In genomic region chr4:153822316-153822715, GRCh38 we compare ENCODE assay signal across 24 cellular contexts. TPM values are rescaled to one million over a fixed set of nuclear protein-coding genes. Genes with fewer than 3 reads are reported as not detected.
"Had no signal": no experiment of that assay in that cellular context is flagged by ENCODE, and none has a peak within 500 bp of the region (broad histone marks: within the 10 kb centered on the region; RNA-seq: fewer than 3 reads in every experiment).

No MANE protein-coding gene starts in this region.

- H3K27ac ChIP-seq: ascending aorta, body of pancreas, cardiac muscle cell had no signal

- H3K9me3 Mint-ChIP-seq: activated naive CD4-positive, alpha-beta T cell treated with anti-CD3 and anti-CD28 coated beads, Interleukin-2, amount 50 U/mL, for 24 hours; activated T-cell treated with anti-CD3 and anti-CD28 coated beads, Interleukin-2, amount 50 U/mL, for 24 hours; activated T-helper 1 cell treated with anti-CD3 and anti-CD28 coated beads, Interleukin-12 subunit alpha, Interleukin-12 subunit beta, Interleukin-2, Interleukin-4 antibody, amounts not matched to agents 30 ng/mL and 10 ng/mL and 1 ng/mL, durations not matched to agents 14 hours and 24 hours and 36 hours; T-helper 1 cell treated with Interleukin-12 subunit alpha and Interleukin-12 subunit beta and Interleukin-4 antibody, amounts not matched to agents 30 μg/mL and 1 μg/mL, for 36 hours had no signal

- H3K4me1 Mint-ChIP-seq: activated B cell treated with CpG ODN at 0.5 μM for 24 hours; activated CD4-positive, alpha-beta T cell treated with anti-CD3 and anti-CD28 coated beads, Interleukin-2, amount 10 ng/mL, durations not matched to agents 24 days and 14 days; activated CD8-positive, alpha-beta memory T cell treated with anti-CD3 and anti-CD28 coated beads, Interleukin-2, amount 10 ng/mL, durations not matched to agents 7 days and 5 days; activated naive CD4-positive, alpha-beta T cell treated with anti-CD3 and anti-CD28 coated beads, Interleukin-2, amount 50 U/mL, for 24 hours had no signal

- ATAC-seq: activated CD8-positive, alpha-beta memory T cell treated with anti-CD3 and anti-CD28 coated beads, Interleukin-2, amount 10 ng/mL, durations not matched to agents 7 days and 5 days; body of pancreas; K562 had no signal

- H3K9me3 ChIP-seq: ascending aorta, body of pancreas had no signal

- H3K4me3 ChIP-seq: ascending aorta, body of pancreas, cardiac muscle cell, K562 had no signal

- H3K4me1 ChIP-seq: ascending aorta, body of pancreas had no signal

- DNase-seq: activated B cell treated with CpG ODN at 0.5 μM for 24 hours; activated CD4-positive, alpha-beta T cell treated with anti-CD3 and anti-CD28 coated beads for 1 hour; activated CD4-positive, alpha-beta T cell treated with anti-CD3 and anti-CD28 coated beads, Interleukin-2, amount 10 ng/mL, durations not matched to agents 24 days and 14 days; activated CD4-positive, alpha-beta T cell treated with anti-CD3 and anti-CD28 coated beads, Interleukin-2, amount 50 U/mL, for 48 hours; activated CD8-positive, alpha-beta memory T cell treated with anti-CD3 and anti-CD28 coated beads, Interleukin-2, amount 10 ng/mL, durations not matched to agents 7 days and 5 days; activated effector memory CD4-positive, alpha-beta T cell treated with Interleukin-2 at 50 U/mL for 16 hours; activated naive CD4-positive, alpha-beta T cell; activated T-cell treated with anti-CD3 and anti-CD28 coated beads, Interleukin-2, amount 50 U/mL, for 24 hours; body of pancreas; Karpas-422; NCI-H1048; NCI-H1417 treated with DMSO at 0.1 percent for 48 hours; NCI-H1694 treated with DMSO at 0.1 percent for 48 hours; NCI-H2081; NCI-H446; NCI-H524; SHP77 treated with DMSO at 0.1 percent for 48 hours had no signal

- H3K27ac Mint-ChIP-seq: activated B cell treated with CpG ODN at 0.5 μM for 24 hours; activated CD4-positive, alpha-beta T cell treated with anti-CD3 and anti-CD28 coated beads, Interleukin-2, amount 10 ng/mL, durations not matched to agents 24 days and 14 days; activated CD8-positive, alpha-beta memory T cell treated with anti-CD3 and anti-CD28 coated beads, Interleukin-2, amount 10 ng/mL, durations not matched to agents 7 days and 5 days; activated T-cell treated with anti-CD3 and anti-CD28 coated beads, Interleukin-2, amount 50 U/mL, for 24 hours; activated T-helper 1 cell treated with anti-CD3 and anti-CD28 coated beads, Interleukin-12 subunit alpha, Interleukin-12 subunit beta, Interleukin-2, Interleukin-4 antibody, amounts not matched to agents 30 ng/mL and 10 ng/mL and 1 ng/mL, durations not matched to agents 14 hours and 24 hours and 36 hours; T-helper 1 cell treated with Interleukin-12 subunit alpha and Interleukin-12 subunit beta and Interleukin-4 antibody, amounts not matched to agents 30 μg/mL and 1 μg/mL, for 36 hours had no signal

- H3K36me3 Mint-ChIP-seq: activated CD8-positive, alpha-beta memory T cell treated with anti-CD3 and anti-CD28 coated beads, Interleukin-2, amount 10 ng/mL, durations not matched to agents 7 days and 5 days; activated naive CD4-positive, alpha-beta T cell treated with anti-CD3 and anti-CD28 coated beads, Interleukin-2, amount 50 U/mL, for 24 hours had no signal

- H3K4me3 Mint-ChIP-seq: activated B cell treated with CpG ODN at 0.5 μM for 24 hours; activated CD4-positive, alpha-beta T cell treated with anti-CD3 and anti-CD28 coated beads, Interleukin-2, amount 10 ng/mL, durations not matched to agents 24 days and 14 days; activated CD8-positive, alpha-beta memory T cell treated with anti-CD3 and anti-CD28 coated beads, Interleukin-2, amount 10 ng/mL, durations not matched to agents 7 days and 5 days; activated naive CD4-positive, alpha-beta T cell treated with anti-CD3 and anti-CD28 coated beads, Interleukin-2, amount 50 U/mL, for 24 hours; activated T-cell treated with anti-CD3 and anti-CD28 coated beads, Interleukin-2, amount 50 U/mL, for 24 hours; activated T-helper 1 cell treated with anti-CD3 and anti-CD28 coated beads, Interleukin-12 subunit alpha, Interleukin-12 subunit beta, Interleukin-2, Interleukin-4 antibody, amounts not matched to agents 30 ng/mL and 10 ng/mL and 1 ng/mL, durations not matched to agents 14 hours and 24 hours and 36 hours; T-helper 1 cell treated with Interleukin-12 subunit alpha and Interleukin-12 subunit beta and Interleukin-4 antibody, amounts not matched to agents 30 μg/mL and 1 μg/mL, for 36 hours had no signal

- H3K27me3 ChIP-seq: ascending aorta, body of pancreas, cardiac muscle cell had no signal

- H3K36me3 ChIP-seq: ascending aorta, cardiac muscle cell had no signal

RNA-seq across cellular contexts. Expression of gene SFRP2, which starts 33.4 kb away (rescaled TPM):
- total RNA-seq: activated B cell treated with CpG ODN at 0.5 μM for 24 hours; activated CD4-positive, alpha-beta T cell treated with anti-CD3 and anti-CD28 coated beads, Interleukin-2, amount 10 ng/mL, durations not matched to agents 24 days and 14 days; activated CD8-positive, alpha-beta memory T cell treated with anti-CD3 and anti-CD28 coated beads, Interleukin-2, amount 10 ng/mL, durations not matched to agents 7 days and 5 days; activated T-helper 1 cell treated with anti-CD3 and anti-CD28 coated beads, Interleukin-12 subunit alpha, Interleukin-12 subunit beta, Interleukin-2, Interleukin-4 antibody, amounts not matched to agents 30 ng/mL and 10 ng/mL and 1 ng/mL, durations not matched to agents 14 hours and 24 hours and 36 hours; SK-MEL-5 had no signal
- polyA plus RNA-seq: K562 had no signal
